22 cellular contexts compared by ENCODE assay signal in genomic region chr14:92637228-92637627, GRCh38.
DNase-seq lines count a peak whose midpoint lies in the region; ATAC-seq and TF ChIP-seq lines count a peak whose summit lies in the region.
"Had no signal": no experiment of that assay in that cellular context is flagged by ENCODE, and none has a peak within 500 bp of the region (broad histone marks: within the 10 kb centered on the region; RNA-seq: fewer than 3 reads in every experiment).

No MANE protein-coding gene starts in this region.

- H3K4me1 ChIP-seq in neural progenitor cell (peaks cover 9% of the 10 kb centered on the region), testis (no peaks in the 10 kb centered on the region), gastroesophageal sphincter (peaks cover 0 to 37% (median 0%) of the 10 kb centered on the region in 3 donors)
- no peaks in the 10 kb centered on the region for H3K4me1 ChIP-seq in CD8-positive, alpha-beta T cell (ENCODE audit: insufficient read depth, low read length)

- H3K9me3 ChIP-seq in neural progenitor cell (ENCODE audit: low read depth) (no peaks in the 10 kb centered on the region), testis (no peaks in the 10 kb centered on the region), gastroesophageal sphincter (no peaks in the 10 kb centered on the region)
- no peaks in the 10 kb centered on the region for H3K9me3 ChIP-seq in CD8-positive, alpha-beta T cell (ENCODE audit: low read length)
- H3K9me3 ChIP-seq: esophagus squamous epithelium, transverse colon had no signal

- no peak overlapping the region for H2AFZ ChIP-seq in neural progenitor cell (replicated peaks)
- H2AFZ ChIP-seq: hepatocyte had no signal

- ATAC-seq in CD8-positive, alpha-beta T cell = no peak
- ATAC-seq in gastroesophageal sphincter = no peak
- ATAC-seq: activated CD4-positive, CD25-positive, alpha-beta regulatory T cell treated with anti-CD3 and anti-CD28 coated beads, Interleukin-2, amount 50 U/mL, for 24 hours; activated CD8-positive, alpha-beta memory T cell treated with anti-CD3 and anti-CD28 coated beads, Interleukin-2, amount 10 ng/mL, durations not matched to agents 7 days and 5 days had no signal

- no peak for TF ChIP-seq EP300 in gastroesophageal sphincter (IDR thresholded peaks at IDR 0.05)

- POLR2A ChIA-PET in CD8-positive, alpha-beta T cell (lab: Charles Lee) = no interaction called here

- H3K79me2 ChIP-seq in neural progenitor cell (ENCODE audit: low read depth) = no peaks in the 10 kb centered on the region
- H3K79me2 ChIP-seq: hepatocyte had no signal

- no peak for TF ChIP-seq CTCF in brain microvascular endothelial cell (IDR thresholded peaks at IDR 0.05; ENCODE audit: low read depth, low read length, missing control alignments)
- TF ChIP-seq CTCF in neural progenitor cell (IDR thresholded peaks at IDR 0.05) = no peak
- no peak for TF ChIP-seq CTCF in testis (IDR thresholded peaks at IDR 0.05)
- no peak for TF ChIP-seq CTCF in CD8-positive, alpha-beta T cell (IDR thresholded peaks at IDR 0.05)
- no peak for TF ChIP-seq CTCF in gastroesophageal sphincter (IDR thresholded peaks at IDR 0.05)

- DNase-seq in NCI-H1092 (lab: John Stamatoyannopoulos, UW) = peak; percentile 13
- DNase-seq in NCI-H1092 treated with DMSO at 0.1 percent for 48 hours (lab: John Stamatoyannopoulos, UW) = no peak
- DNase-seq in NCI-H2171 treated with DMSO at 0.1 percent for 48 hours (lab: John Stamatoyannopoulos, UW) = peak; percentile 92
- peak; percentile 49 for DNase-seq in brain microvascular endothelial cell
- peak; percentile 81 for DNase-seq in neural progenitor cell (ENCODE audit: low spot score)
- DNase-seq in testis = no peak
- DNase-seq in CD8-positive, alpha-beta T cell = no peak
- DNase-seq: activated CD8-positive, alpha-beta memory T cell treated with anti-CD3 and anti-CD28 coated beads, Interleukin-2, amount 10 ng/mL, durations not matched to agents 7 days and 5 days; activated effector memory CD4-positive, alpha-beta T cell treated with anti-CD3 and anti-CD28 coated beads, Interleukin-2, amount 50 U/mL, for 16 hours; aorta; EL; esophagus squamous epithelium; kidney glomerular epithelial cell; NCI-H446 treated with DMSO at 0.1 percent for 48 hours; small intestine; T-helper 1 cell; transverse colon had no signal

- H3K4me2 ChIP-seq in neural progenitor cell = peak overlapping the region; percentile 32
- H3K4me2 ChIP-seq: hepatocyte had no signal

- CTCF ChIA-PET in CD8-positive, alpha-beta T cell (lab: Charles Lee) = no interaction called here

- peaks cover 31% of the 10 kb centered on the region for H3K4me1 Mint-ChIP-seq in neural progenitor cell
- peaks cover 22% of the 10 kb centered on the region for H3K4me1 Mint-ChIP-seq in CD8-positive, alpha-beta T cell (ENCODE audit: low read depth)

- H3K27ac Mint-ChIP-seq in neural progenitor cell = no peak overlapping the region
- H3K27ac Mint-ChIP-seq in CD8-positive, alpha-beta T cell = no peak overlapping the region
- H3K27ac Mint-ChIP-seq: activated CD8-positive, alpha-beta memory T cell treated with anti-CD3 and anti-CD28 coated beads, Interleukin-2, amount 10 ng/mL, durations not matched to agents 7 days and 5 days had no signal

- intact Hi-C loops in testis (cut with DNase I; ENCODE audit: low total_unique reads) = no loop called here
- intact Hi-C loops in CD8-positive, alpha-beta T cell (cut with DNase I, micrococcal nuclease) = no loop called here

- no peaks in the 10 kb centered on the region for H4K20me1 ChIP-seq in neural progenitor cell (ENCODE audit: low read depth)

- H3K36me3 ChIP-seq in brain microvascular endothelial cell (replicated peaks) (no peaks in the 10 kb centered on the region), neural progenitor cell (no peaks in the 10 kb centered on the region), testis (ENCODE audit: low read depth, missing control alignments) (no peaks in the 10 kb centered on the region), gastroesophageal sphincter (peaks cover 0 to 12% of the 10 kb centered on the region in 2 donors)
- H3K36me3 ChIP-seq in CD8-positive, alpha-beta T cell (ENCODE audit: insufficient read depth, low read length) = no peaks in the 10 kb centered on the region
- H3K36me3 ChIP-seq: transverse colon had no signal

- H3K27ac ChIP-seq in brain microvascular endothelial cell (no peak overlapping the region), neural progenitor cell (no peak overlapping the region), testis (no peak overlapping the region), gastroesophageal sphincter (no peak overlapping the region)
- H3K27ac ChIP-seq in CD8-positive, alpha-beta T cell (ENCODE audit: low read depth, low read length) = no peak overlapping the region
- H3K27ac ChIP-seq: 22Rv1, esophagus squamous epithelium, hepatocyte, transverse colon had no signal

- no peaks in the 10 kb centered on the region for H3K36me3 Mint-ChIP-seq in neural progenitor cell
- H3K36me3 Mint-ChIP-seq in CD8-positive, alpha-beta T cell = peaks cover 20% of the 10 kb centered on the region

- H3F3A ChIP-seq in neural progenitor cell (ENCODE audit: low read depth) = peaks cover 4% of the 10 kb centered on the region

- peaks cover 7% of the 10 kb centered on the region for H3K27me3 Mint-ChIP-seq in neural progenitor cell (ENCODE audit: insufficient read depth, low read depth)
- no peaks in the 10 kb centered on the region for H3K27me3 Mint-ChIP-seq in CD8-positive, alpha-beta T cell (ENCODE audit: low read depth)
- H3K27me3 Mint-ChIP-seq: activated CD8-positive, alpha-beta memory T cell treated with anti-CD3 and anti-CD28 coated beads, Interleukin-2, amount 10 ng/mL, durations not matched to agents 7 days and 5 days had no signal

- H3K9me3 Mint-ChIP-seq in neural progenitor cell = no peaks in the 10 kb centered on the region
- H3K9me3 Mint-ChIP-seq in CD8-positive, alpha-beta T cell = no peaks in the 10 kb centered on the region

- no peak overlapping the region for H3K4me3 ChIP-seq in brain microvascular endothelial cell (ENCODE audit: low read depth, low read length)
- H3K4me3 ChIP-seq in neural progenitor cell = no peak overlapping the region
- H3K4me3 ChIP-seq in testis = no peak overlapping the region
- no peak overlapping the region for H3K4me3 ChIP-seq in CD8-positive, alpha-beta T cell (ENCODE audit: low read depth, low read length)
- no peak overlapping the region for H3K4me3 ChIP-seq in gastroesophageal sphincter
- H3K4me3 ChIP-seq: esophagus squamous epithelium, hepatocyte, transverse colon had no signal

- H3K27me3 ChIP-seq in brain microvascular endothelial cell (replicated peaks) (no peaks in the 10 kb centered on the region), neural progenitor cell (no peaks in the 10 kb centered on the region), testis (no peaks in the 10 kb centered on the region), gastroesophageal sphincter (no peaks in the 10 kb centered on the region)
- H3K27me3 ChIP-seq in CD8-positive, alpha-beta T cell (ENCODE audit: insufficient read depth, low read length) = no peaks in the 10 kb centered on the region
- H3K27me3 ChIP-seq: esophagus squamous epithelium, hepatocyte, transverse colon had no signal

- in situ Hi-C loops in brain microvascular endothelial cell (cut with HindIII; ENCODE audit: low pct_ligation_motif_present, low sequenced_read_pairs) = no loop called here

- H3K9ac ChIP-seq in neural progenitor cell = no peak overlapping the region

- TF ChIP-seq POLR2A in testis (IDR thresholded peaks at IDR 0.05) = no peak
- no peak for TF ChIP-seq POLR2A in gastroesophageal sphincter (IDR thresholded peaks at IDR 0.05)

- WGBS in testis, 2 donors = 82 to 83% methylated on average over 7 of the region's 7 CpGs
- WGBS in gastroesophageal sphincter (ENCODE audit: low coverage in 1 of 2), 2 donors = 25 to 29% methylated on average over 2 to 5 of the region's 7 CpGs

- no peak overlapping the region for H3K4me3 Mint-ChIP-seq in neural progenitor cell
- no peak overlapping the region for H3K4me3 Mint-ChIP-seq in CD8-positive, alpha-beta T cell
- H3K4me3 Mint-ChIP-seq: activated CD8-positive, alpha-beta memory T cell treated with anti-CD3 and anti-CD28 coated beads, Interleukin-2, amount 10 ng/mL, durations not matched to agents 7 days and 5 days; CD14-positive monocyte had no signal

Comparison
In these comparisons a context has a peak if more than half of its experiments do, and no peak if none do; other contexts are left out.
1. DNase-seq: peak in NCI-H1092 (single experiment), NCI-H2171 treated with DMSO at 0.1 percent for 48 hours (single experiment), brain microvascular endothelial cell (single experiment) and neural progenitor cell (single experiment); none in NCI-H1092 treated with DMSO at 0.1 percent for 48 hours (single experiment), testis (single experiment) and CD8-positive, alpha-beta T cell (0 of 7).